ENCODE assay signal across 9 cellular contexts in the genomic region with DNA sequence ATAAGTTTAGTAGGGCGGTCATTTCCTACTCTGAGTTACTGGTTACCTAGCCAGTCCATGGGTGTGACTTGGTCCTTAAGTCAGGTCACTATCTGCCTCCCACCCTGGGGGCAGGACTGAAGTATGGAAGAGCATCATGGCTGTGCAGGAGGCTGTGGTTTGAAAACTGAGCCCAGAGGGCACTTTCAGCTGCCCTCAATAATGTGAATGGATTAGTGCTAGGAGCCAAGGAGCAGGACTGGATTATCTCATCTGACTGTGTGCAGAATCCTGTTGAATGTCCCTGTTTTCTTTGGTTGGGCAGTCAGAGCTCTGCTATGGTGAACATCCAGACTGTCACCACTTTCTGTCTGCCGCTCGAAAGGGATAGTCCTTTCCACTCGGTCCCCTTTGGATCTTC. TPM values are rescaled to one million over a fixed set of nuclear protein-coding genes. Genes with fewer than 3 reads are reported as not detected.
DNase-seq lines count a peak whose midpoint lies in the region; ATAC-seq, FAIRE-seq and TF ChIP-seq lines count a peak whose summit lies in the region.
"Had no signal": no experiment of that assay in that cellular context is flagged by ENCODE, and none has a peak within 500 bp of the region (broad histone marks: within the 10 kb centered on the region; RNA-seq: fewer than 3 reads in every experiment).

No MANE protein-coding gene starts in this region.

- H3K27ac Mint-ChIP-seq in activated T-helper 17 cell treated with anti-CD3 and anti-CD28 coated beads, Interleukin-2, amount 50 U/mL, for 72 hours, result peak overlapping the region; percentile 100

- H3K4me3 Mint-ChIP-seq in activated T-cell treated with anti-CD3 and anti-CD28 coated beads, Interleukin-2, amount 50 U/mL, for 4 hours, result peak overlapping the region; percentile 91
- peak overlapping the region; percentile 98 for H3K4me3 Mint-ChIP-seq in activated T-helper 17 cell treated with anti-CD3 and anti-CD28 coated beads, Interleukin-2, amount 50 U/mL, for 72 hours

- H3K9ac ChIP-seq in kidney (ENCODE audit: low read length in 2 of 2), result peak overlapping the region; percentile 77 to 97

- FAIRE-seq in kidney (lab: Jason Lieb, UNC), result no peak

- H3K4me1 ChIP-seq in kidney (ENCODE audit: control insufficient read depth in 1 of 2, insufficient read depth in 1 of 2, low read depth in 1 of 2, low read length in 2 of 2), result peaks cover 27 to 29% of the 10 kb centered on the region in 2 donors
- peaks cover 0 to 36% (median 24%) of the 10 kb centered on the region in 4 donors for H3K4me1 ChIP-seq in tibial artery

- no peaks in the 10 kb centered on the region for H3K27me3 Mint-ChIP-seq in activated T-cell treated with anti-CD3 and anti-CD28 coated beads, Interleukin-2, amount 50 U/mL, for 4 hours (ENCODE audit: low read depth)
- H3K27me3 Mint-ChIP-seq in activated T-helper 17 cell treated with anti-CD3 and anti-CD28 coated beads, Interleukin-2, amount 50 U/mL, for 72 hours, result no peaks in the 10 kb centered on the region

- H3K4me3 ChIP-seq in kidney (ENCODE audit: low read length in 2 of 2), result peak overlapping the region; percentile 98
- peak overlapping the region; percentile 75 to 87 for H3K4me3 ChIP-seq in tibial artery

- no peaks in the 10 kb centered on the region for H3K27me3 ChIP-seq in tibial artery

- no peaks in the 10 kb centered on the region for H3K9me3 ChIP-seq in kidney (ENCODE audit: control insufficient read depth in 1 of 2, low read length in 2 of 2)
- H3K9me3 ChIP-seq in tibial artery, result no peaks in the 10 kb centered on the region

- TF ChIP-seq CTCF in kidney (IDR thresholded peaks at IDR 0.05; ENCODE audit: borderline replicate concordance, extremely low read depth, insufficient read depth), result no peak
- TF ChIP-seq CTCF in tibial artery (IDR thresholded peaks at IDR 0.05), result no peak

- peaks cover 62% of the 10 kb centered on the region for H3K4me1 Mint-ChIP-seq in activated T-cell treated with anti-CD3 and anti-CD28 coated beads, Interleukin-2, amount 50 U/mL, for 4 hours (ENCODE audit: low read depth)
- peaks cover 35% of the 10 kb centered on the region for H3K4me1 Mint-ChIP-seq in activated T-helper 17 cell treated with anti-CD3 and anti-CD28 coated beads, Interleukin-2, amount 50 U/mL, for 72 hours

- H3K36me3 Mint-ChIP-seq in activated T-cell treated with anti-CD3 and anti-CD28 coated beads, Interleukin-2, amount 50 U/mL, for 4 hours (ENCODE audit: insufficient read depth), result peaks cover 42% of the 10 kb centered on the region
- H3K36me3 Mint-ChIP-seq in activated T-helper 17 cell treated with anti-CD3 and anti-CD28 coated beads, Interleukin-2, amount 50 U/mL, for 72 hours (ENCODE audit: low read depth), result peaks cover 73% of the 10 kb centered on the region

- H3K36me3 ChIP-seq in kidney (ENCODE audit: control insufficient read depth in 1 of 2, insufficient read depth in 2 of 2, low read length in 2 of 2) (peaks cover 0 to 2% of the 10 kb centered on the region in 2 donors), tibial artery (peaks cover 0 to 12% (median 0%) of the 10 kb centered on the region in 3 donors)

- intact Hi-C loops in kidney (cut with DNase I), result no loop called here
- intact Hi-C loops in tibial artery (cut with DNase I; ENCODE audit: low total_unique reads), result no loop called here

- no peaks in the 10 kb centered on the region for H3K9me3 Mint-ChIP-seq in activated T-cell treated with anti-CD3 and anti-CD28 coated beads, Interleukin-2, amount 50 U/mL, for 4 hours
- no peaks in the 10 kb centered on the region for H3K9me3 Mint-ChIP-seq in activated T-helper 17 cell treated with anti-CD3 and anti-CD28 coated beads, Interleukin-2, amount 50 U/mL, for 72 hours

- H3K27ac ChIP-seq in kidney (ENCODE audit: low read depth in 2 of 2, low read length in 2 of 2) (no peak overlapping the region), tibial artery (peak overlapping the region in 1 of 2 donors; percentile 95)

- DNase-seq in activated T-cell treated with anti-CD3 and anti-CD28 coated beads, Interleukin-2, amount 50 U/mL, for 4 hours, result no peak
- no peak for DNase-seq in activated T-cell treated with anti-CD3 and anti-CD28 coated beads, Interleukin-2, amount 50 U/mL, for 1 hour
- DNase-seq in kidney (no peak), tibial artery (no peak), OCI-M2 (lab: John Stamatoyannopoulos, UW; ENCODE audit: unreplicated experiment) (no peak), MV-4-11 (lab: John Stamatoyannopoulos, UW) (no peak)
- DNase-seq: NCI-H748 treated with DMSO at 0.1 percent for 48 hours had no signal

- no peak for ATAC-seq in activated T-cell treated with anti-CD3 and anti-CD28 coated beads, Interleukin-2, amount 50 U/mL, for 4 hours
- no peak for ATAC-seq in activated T-helper 17 cell treated with anti-CD3 and anti-CD28 coated beads, Interleukin-2, amount 50 U/mL, for 72 hours (replicated peaks)
- no peak for ATAC-seq in HG03439 (IDR thresholded peaks at IDR 0.05; ENCODE audit: unreplicated experiment)

RNA-seq across cellular contexts. Expression of a gene that starts 1.6 kb away (rescaled TPM):
- 10 to 100 TPM; 20.0 to 21.0 (median 20.7) TPM for total RNA-seq in activated T-cell treated with anti-CD3 and anti-CD28 coated beads, Interleukin-2, amount 50 U/mL, for 4 hours
- 10 to 100 TPM; 16.3 to 21.9 TPM for total RNA-seq in activated T-helper 17 cell treated with anti-CD3 and anti-CD28 coated beads, Interleukin-2, amount 50 U/mL, for 72 hours
- total RNA-seq in kidney, result 35.1 TPM
- polyA plus RNA-seq in kidney (ENCODE audit: insufficient read depth, low read depth, low replicate concordance), result 23.5 TPM
